20 cellular contexts compared by ENCODE assay signal in genomic region chr5:76356887-76357286, GRCh38. TPM values are rescaled to one million over a fixed set of nuclear protein-coding genes. Genes with fewer than 3 reads are reported as not detected.
A peak's percentile ranks its signal among the peaks of the same experiment; 100 is the strongest.
DNase-seq lines count a peak whose midpoint lies in the region; ATAC-seq and TF ChIP-seq lines count a peak whose summit lies in the region.
"Had no signal": no experiment of that assay in that cellular context is flagged by ENCODE, and none has a peak within 500 bp of the region (broad histone marks: within the 10 kb centered on the region; RNA-seq: fewer than 3 reads in every experiment).

No MANE protein-coding gene starts in this region.

- CTCF ChIA-PET in activated B cell treated with CpG ODN at 0.5 μM for 24 hours (lab: Charles Lee), result no interaction called here

- H3K27ac ChIP-seq in HUES6 (ENCODE audit: low read depth, low read length) (peak overlapping the region; percentile 84), endodermal cell (ENCODE audit: low read depth, low read length) (no peak overlapping the region)
- H3K27ac ChIP-seq: 22Rv1; A549; BLaER1 treated with 17β-estradiol and CSF1 and Interleukin-3, amounts not matched to agents 10 nM and 100 nM; C4-2B had no signal

- H3K4me3 ChIP-seq in HUES6 (ENCODE audit: low read depth, low read length), result no peak overlapping the region
- H3K4me3 ChIP-seq in endodermal cell (ENCODE audit: low read length), result no peak overlapping the region
- H3K4me3 ChIP-seq: A549; BLaER1 treated with 17β-estradiol and CSF1 and Interleukin-3, amounts not matched to agents 10 nM and 100 nM; GM12878 had no signal

- H3K36me3 ChIP-seq in HUES6 (ENCODE audit: control insufficient read depth, insufficient read depth, low read length) (peaks cover 5% of the 10 kb centered on the region; the same call in 1 of the 2 replicates), endodermal cell (ENCODE audit: control insufficient read depth, insufficient read depth, low read length) (no peaks in the 10 kb centered on the region)
- H3K36me3 ChIP-seq: BLaER1 treated with 17β-estradiol and CSF1 and Interleukin-3, amounts not matched to agents 10 nM and 100 nM had no signal

- no peaks in the 10 kb centered on the region for H3K36me3 Mint-ChIP-seq in activated B cell treated with CpG ODN at 0.5 μM for 24 hours (ENCODE audit: low read depth)
- H3K36me3 Mint-ChIP-seq in endodermal cell (ENCODE audit: low read depth), result no peaks in the 10 kb centered on the region
- H3K36me3 Mint-ChIP-seq: CD8-positive, alpha-beta T cell had no signal

- TF ChIP-seq CTCF in activated B cell treated with CpG ODN at 0.5 μM for 24 hours (IDR thresholded peaks at IDR 0.05), result no peak
- TF ChIP-seq CTCF in endodermal cell (conservative IDR thresholded peaks at IDR 0.05), result no peak

- H3K4me3 Mint-ChIP-seq in activated B cell treated with CpG ODN at 0.5 μM for 24 hours, result no peak overlapping the region
- peak overlapping the region; percentile 72 for H3K4me3 Mint-ChIP-seq in endodermal cell
- H3K4me3 Mint-ChIP-seq: B cell; CD4-positive, alpha-beta T cell; CD8-positive, alpha-beta T cell had no signal

- intact Hi-C loops in activated B cell treated with CpG ODN at 0.5 μM for 24 hours (cut with micrococcal nuclease), result no loop called here

- H3K27me3 ChIP-seq in HUES6 (ENCODE audit: control insufficient read depth, insufficient read depth, low read length) (peaks cover 3% of the 10 kb centered on the region; the same call in 1 of the 2 replicates), endodermal cell (ENCODE audit: control insufficient read depth, insufficient read depth, low read length, poor library complexity, severe bottlenecking) (no peaks in the 10 kb centered on the region)
- H3K27me3 ChIP-seq: BLaER1 treated with 17β-estradiol and CSF1 and Interleukin-3, amounts not matched to agents 10 nM and 100 nM had no signal

- H3K27ac Mint-ChIP-seq in activated B cell treated with CpG ODN at 0.5 μM for 24 hours (peak overlapping the region; percentile 41), endodermal cell (peak overlapping the region; percentile 85)
- H3K27ac Mint-ChIP-seq: B cell; CD4-positive, alpha-beta T cell; CD8-positive, alpha-beta T cell had no signal

- peaks cover 12% of the 10 kb centered on the region for H3K4me1 ChIP-seq in HUES6 (ENCODE audit: control insufficient read depth, insufficient read depth, low read length)
- H3K4me1 ChIP-seq in endodermal cell (ENCODE audit: control insufficient read depth, insufficient read depth, low read length), result no peaks in the 10 kb centered on the region
- H3K4me1 ChIP-seq: A549, Caco-2 had no signal

- 83 to 95% methylated on average over 4 to 5 of the region's 5 CpGs for WGBS in endodermal cell (ENCODE audit: insufficient coverage in 1 of 2, insufficient read length in 1 of 2), 2 experiments

- H3K27me3 Mint-ChIP-seq in activated B cell treated with CpG ODN at 0.5 μM for 24 hours, result peaks cover 3% of the 10 kb centered on the region
- H3K27me3 Mint-ChIP-seq in endodermal cell (ENCODE audit: insufficient read depth), result no peaks in the 10 kb centered on the region
- H3K27me3 Mint-ChIP-seq: CD4-positive, alpha-beta T cell had no signal

- ATAC-seq in activated B cell treated with CpG ODN at 0.5 μM for 24 hours (ENCODE audit: low read depth) (no peak), HG02970 (IDR thresholded peaks at IDR 0.05; ENCODE audit: low FRiP score, unreplicated experiment) (no peak)
- ATAC-seq: A549; CD8-positive, alpha-beta T cell; GM12878 had no signal

- DNase-seq in ELF-1 (ENCODE audit: low read depth, low spot score), result peak; percentile 64
- DNase-seq in activated B cell treated with CpG ODN at 0.5 μM for 24 hours, result no peak
- peak; percentile 67 for DNase-seq in endodermal cell
- DNase-seq in stimulated activated CD4-positive, alpha-beta T cell treated with anti-CD3 and anti-CD28 coated beads, Interleukin-2, amount 100 ng/mL, for 24 hours, result no peak
- no peak for DNase-seq in globus pallidus (ENCODE audit: low spot score)
- DNase-seq: AML-193; Caco-2; Calu3; CD4-positive, alpha-beta T cell; CD8-positive, alpha-beta T cell; DMS79 treated with DMSO at 0.1 percent for 48 hours; GDM1 had no signal

- POLR2A ChIA-PET in activated B cell treated with CpG ODN at 0.5 μM for 24 hours (lab: Charles Lee), result no interaction called here

- no peaks in the 10 kb centered on the region for H3K9me3 Mint-ChIP-seq in activated B cell treated with CpG ODN at 0.5 μM for 24 hours
- no peaks in the 10 kb centered on the region for H3K9me3 Mint-ChIP-seq in endodermal cell
- H3K9me3 Mint-ChIP-seq: CD4-positive, alpha-beta T cell; CD8-positive, alpha-beta T cell had no signal

- H3K4me1 Mint-ChIP-seq in activated B cell treated with CpG ODN at 0.5 μM for 24 hours, result peaks cover 7% of the 10 kb centered on the region
- peaks cover 52% of the 10 kb centered on the region for H3K4me1 Mint-ChIP-seq in endodermal cell

- H3K9ac ChIP-seq in HUES6 (ENCODE audit: low read length) (peak overlapping the region; percentile 59), endodermal cell (ENCODE audit: extremely low read depth, low read length, poor library complexity, severe bottlenecking) (no peak overlapping the region)
- H3K9ac ChIP-seq: BLaER1 treated with 17β-estradiol and CSF1 and Interleukin-3, amounts not matched to agents 10 nM and 100 nM had no signal

- no peaks in the 10 kb centered on the region for H3K9me3 ChIP-seq in HUES6 (ENCODE audit: control insufficient read depth, insufficient read depth, low read depth, low read length)
- H3K9me3 ChIP-seq in endodermal cell (ENCODE audit: control insufficient read depth, low read length), result no peaks in the 10 kb centered on the region
- H3K9me3 ChIP-seq: A549; BLaER1 treated with 17β-estradiol and CSF1 and Interleukin-3, amounts not matched to agents 10 nM and 100 nM; Caco-2 had no signal

RNA-seq across cellular contexts. Expression of gene IQGAP2, which starts 46.2 kb away (rescaled TPM):
- 6.7 and 8.8 TPM in 2 replicates for total RNA-seq in activated B cell treated with CpG ODN at 0.5 μM for 24 hours
- 10 to 100 TPM in 1 of 2 donors, 1 to 10 TPM in 1; 8.3 to 19.4 TPM for total RNA-seq in endodermal cell
- polyA plus RNA-seq in endodermal cell (2013, experiment 1 of 2), result 19.4 TPM
- polyA plus RNA-seq in endodermal cell (2013, experiment 2 of 2), result 17.3 TPM

Comparison
In these comparisons a context has a peak if more than half of its experiments do, and no peak if none do; other contexts are left out.
1. DNase-seq: peak in ELF-1 (single experiment) and endodermal cell (single experiment); none in activated B cell treated with CpG ODN at 0.5 μM for 24 hours (single experiment), stimulated activated CD4-positive, alpha-beta T cell treated with anti-CD3 and anti-CD28 coated beads, Interleukin-2, amount 100 ng/mL, for 24 hours (0 of 2) and globus pallidus (single experiment).